ENCODE assay signal across 15 cellular contexts in the genomic region with DNA sequence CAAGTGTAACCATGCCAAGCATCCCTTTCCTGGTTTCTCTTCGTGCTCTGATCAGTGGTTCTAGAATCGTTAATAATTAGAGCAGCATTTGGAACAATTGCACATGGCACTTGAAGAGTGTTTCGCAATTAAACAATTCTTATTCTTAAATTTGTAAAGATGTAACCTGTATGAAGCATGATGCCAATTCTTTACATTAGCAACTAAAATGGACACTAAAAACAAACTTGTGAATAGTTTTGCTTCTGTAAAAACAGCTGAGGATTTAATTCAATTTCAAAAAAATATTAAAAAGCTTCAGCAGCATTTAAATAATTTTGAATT.
A peak's percentile ranks its signal among the peaks of the same experiment; 100 is the strongest.
DNase-seq lines count a peak whose midpoint lies in the region; ATAC-seq, FAIRE-seq and TF ChIP-seq lines count a peak whose summit lies in the region.
"Had no signal": no experiment of that assay in that cellular context is flagged by ENCODE, and none has a peak within 500 bp of the region (broad histone marks: within the 10 kb centered on the region; RNA-seq: fewer than 3 reads in every experiment).

No MANE protein-coding gene starts in this region.

- TF ChIP-seq CTCF in glutamatergic neuron (IDR thresholded peaks at IDR 0.05; ENCODE audit: partially characterized antibody, unreplicated experiment), result no peak

- TF ChIP-seq POLR2A in GM12891 (IDR thresholded peaks at IDR 0.05; ENCODE audit: low read depth, low read length), result no peak

- peaks cover 2% of the 10 kb centered on the region for H3K27me3 Mint-ChIP-seq in activated CD4-positive, alpha-beta memory T cell treated with anti-CD3 and anti-CD28 coated beads for 36 hours
- no peaks in the 10 kb centered on the region for H3K27me3 Mint-ChIP-seq in activated CD4-positive, alpha-beta memory T cell treated with anti-CD3 and anti-CD28 coated beads, Interleukin-2, amount 10 ng/mL, durations not matched to agents 7 days and 5 days
- H3K27me3 Mint-ChIP-seq in CD4-positive, CD25-positive, alpha-beta regulatory T cell, result no peaks in the 10 kb centered on the region
- H3K27me3 Mint-ChIP-seq in T-helper 17 cell (no peaks in the 10 kb centered on the region), glutamatergic neuron (ENCODE audit: unreplicated experiment) (peaks cover 5% of the 10 kb centered on the region)
- no peaks in the 10 kb centered on the region for H3K27me3 Mint-ChIP-seq in activated CD8-positive, alpha-beta memory T cell treated with anti-CD3 and anti-CD28 coated beads, Interleukin-2, amount 10 ng/mL, durations not matched to agents 7 days and 5 days

- H3K36me3 Mint-ChIP-seq in activated CD4-positive, alpha-beta memory T cell treated with anti-CD3 and anti-CD28 coated beads for 36 hours, result peaks cover 12% of the 10 kb centered on the region
- H3K36me3 Mint-ChIP-seq in activated CD4-positive, alpha-beta memory T cell treated with anti-CD3 and anti-CD28 coated beads, Interleukin-2, amount 10 ng/mL, durations not matched to agents 7 days and 5 days (ENCODE audit: low read depth), result peaks cover 21% of the 10 kb centered on the region
- peaks cover 22% of the 10 kb centered on the region for H3K36me3 Mint-ChIP-seq in CD4-positive, CD25-positive, alpha-beta regulatory T cell
- peaks cover 2% of the 10 kb centered on the region for H3K36me3 Mint-ChIP-seq in T-helper 17 cell (ENCODE audit: low read depth)
- no peaks in the 10 kb centered on the region for H3K36me3 Mint-ChIP-seq in glutamatergic neuron (ENCODE audit: unreplicated experiment)
- H3K36me3 Mint-ChIP-seq in activated CD8-positive, alpha-beta memory T cell treated with anti-CD3 and anti-CD28 coated beads, Interleukin-2, amount 10 ng/mL, durations not matched to agents 7 days and 5 days, result peaks cover 20% of the 10 kb centered on the region

- H3K4me3 ChIP-seq in CD4-positive, CD25-positive, alpha-beta regulatory T cell (ENCODE audit: low read depth, low read length), result peak overlapping the region; percentile 15
- H3K4me3 ChIP-seq: MG63, PC-9 had no signal

- peak overlapping the region; percentile 83 for H3K27ac ChIP-seq in CD4-positive, CD25-positive, alpha-beta regulatory T cell (ENCODE audit: insufficient read depth, low read length, poor library complexity, severe bottlenecking)
- H3K27ac ChIP-seq: PC-9, RWPE1 had no signal

- POLR2A ChIA-PET in activated CD4-positive, alpha-beta memory T cell treated with anti-CD3 and anti-CD28 coated beads for 36 hours (lab: Charles Lee), result interaction anchor here (2.0 to 6.4 kb wide), 2 partner anchors 18 to 62 kb away, joined by 4 to 34 read pairs; no protein-coding TSS in a partner anchor
- POLR2A ChIA-PET in activated CD4-positive, alpha-beta memory T cell treated with anti-CD3 and anti-CD28 coated beads, Interleukin-2, amount 10 ng/mL, durations not matched to agents 7 days and 5 days (lab: Charles Lee), result interaction anchor here (1.5 to 1.9 kb wide), 2 partner anchors 20 to 31 kb away, joined by 4 to 8 read pairs; no protein-coding TSS in a partner anchor

- FAIRE-seq in GM12891 (lab: Jason Lieb, UNC), result no peak
- FAIRE-seq: H1 had no signal

- CTCF ChIA-PET in activated CD4-positive, alpha-beta memory T cell treated with anti-CD3 and anti-CD28 coated beads for 36 hours (lab: Charles Lee), result interaction anchor here (1.0 to 2.2 kb wide), 8 partner anchors 15 to 203 kb away, joined by 3 to 11 read pairs (median 5); no protein-coding TSS in a partner anchor
- CTCF ChIA-PET in activated CD4-positive, alpha-beta memory T cell treated with anti-CD3 and anti-CD28 coated beads, Interleukin-2, amount 10 ng/mL, durations not matched to agents 7 days and 5 days (lab: Charles Lee), result interaction anchor here (1.0 to 2.2 kb wide), 8 partner anchors 10 to 60 kb away, joined by 3 to 9 read pairs (median 5); no protein-coding TSS in a partner anchor
- CTCF ChIA-PET in activated CD8-positive, alpha-beta memory T cell treated with anti-CD3 and anti-CD28 coated beads, Interleukin-2, amount 10 ng/mL, durations not matched to agents 7 days and 5 days (lab: Charles Lee), result interaction anchor here (0.6 to 2.2 kb wide), 7 partner anchors 11 to 61 kb away, joined by 3 to 5 read pairs (median 3); no protein-coding TSS in a partner anchor

- peaks cover 4% of the 10 kb centered on the region for H3K9me3 Mint-ChIP-seq in activated CD4-positive, alpha-beta memory T cell treated with anti-CD3 and anti-CD28 coated beads for 36 hours
- peaks cover 3% of the 10 kb centered on the region for H3K9me3 Mint-ChIP-seq in activated CD4-positive, alpha-beta memory T cell treated with anti-CD3 and anti-CD28 coated beads, Interleukin-2, amount 10 ng/mL, durations not matched to agents 7 days and 5 days
- peaks cover 0 to 5% (median 0%) of the 10 kb centered on the region in 7 donors for H3K9me3 Mint-ChIP-seq in CD4-positive, CD25-positive, alpha-beta regulatory T cell
- no peaks in the 10 kb centered on the region for H3K9me3 Mint-ChIP-seq in glutamatergic neuron (ENCODE audit: unreplicated experiment)
- H3K9me3 Mint-ChIP-seq in activated CD8-positive, alpha-beta memory T cell treated with anti-CD3 and anti-CD28 coated beads, Interleukin-2, amount 10 ng/mL, durations not matched to agents 7 days and 5 days (ENCODE audit: low read depth), result no peaks in the 10 kb centered on the region
- H3K9me3 Mint-ChIP-seq: CD8-positive, alpha-beta memory T cell had no signal

- peaks cover 5% of the 10 kb centered on the region for H3K36me3 ChIP-seq in CD4-positive, CD25-positive, alpha-beta regulatory T cell (ENCODE audit: control insufficient read depth, insufficient read depth, low read length)
- H3K36me3 ChIP-seq: MG63 had no signal

- H3K27me3 ChIP-seq in CD4-positive, CD25-positive, alpha-beta regulatory T cell (ENCODE audit: control insufficient read depth, insufficient read depth, low read length), result no peaks in the 10 kb centered on the region
- H3K27me3 ChIP-seq: MG63 had no signal

- H3K4me3 Mint-ChIP-seq in activated CD4-positive, alpha-beta memory T cell treated with anti-CD3 and anti-CD28 coated beads for 36 hours, result no peak overlapping the region
- no peak overlapping the region for H3K4me3 Mint-ChIP-seq in activated CD4-positive, alpha-beta memory T cell treated with anti-CD3 and anti-CD28 coated beads, Interleukin-2, amount 10 ng/mL, durations not matched to agents 7 days and 5 days
- H3K4me3 Mint-ChIP-seq in CD4-positive, CD25-positive, alpha-beta regulatory T cell, result peak overlapping the region in 1 of 4 donors; percentile 80
- no peak overlapping the region for H3K4me3 Mint-ChIP-seq in T-helper 17 cell
- no peak overlapping the region for H3K4me3 Mint-ChIP-seq in glutamatergic neuron (ENCODE audit: unreplicated experiment)
- H3K4me3 Mint-ChIP-seq in activated CD8-positive, alpha-beta memory T cell treated with anti-CD3 and anti-CD28 coated beads, Interleukin-2, amount 10 ng/mL, durations not matched to agents 7 days and 5 days, result no peak overlapping the region

- H3K9me3 ChIP-seq in CD4-positive, CD25-positive, alpha-beta regulatory T cell (ENCODE audit: control insufficient read depth in 2 of 2, low read length in 2 of 2), result no peaks in the 10 kb centered on the region
- no peaks in the 10 kb centered on the region for H3K9me3 ChIP-seq in T-helper 17 cell (ENCODE audit: control insufficient read depth, low read length, poor library complexity, severe bottlenecking)
- H3K9me3 ChIP-seq: MG63 had no signal

- DNase-seq in activated CD4-positive, alpha-beta memory T cell treated with anti-CD3 and anti-CD28 coated beads for 36 hours, result no peak
- DNase-seq in activated CD4-positive, alpha-beta memory T cell treated with anti-CD3 and anti-CD28 coated beads, Interleukin-2, amount 10 ng/mL, durations not matched to agents 7 days and 5 days, result no peak
- no peak for DNase-seq in CD4-positive, CD25-positive, alpha-beta regulatory T cell
- no peak for DNase-seq in T-helper 17 cell
- DNase-seq in glutamatergic neuron, result no peak
- DNase-seq in stimulated activated naive CD4-positive, alpha-beta T cell (lab: John Stamatoyannopoulos, UW), result no peak
- DNase-seq in GM12891 (ENCODE audit: insufficient read length, low spot score), result no peak
- DNase-seq in activated CD8-positive, alpha-beta memory T cell treated with anti-CD3 and anti-CD28 coated beads, Interleukin-2, amount 10 ng/mL, durations not matched to agents 7 days and 5 days, result no peak
- DNase-seq: CD8-positive, alpha-beta memory T cell; MG63; NCI-H1092; NCI-H2029 treated with DMSO at 0.1 percent for 48 hours had no signal

- no peak for ATAC-seq in CD4-positive, CD25-positive, alpha-beta regulatory T cell (ENCODE audit: low read depth in 2 of 2)
- ATAC-seq in T-helper 17 cell, result no peak
- no peak for ATAC-seq in activated CD8-positive, alpha-beta memory T cell treated with anti-CD3 and anti-CD28 coated beads, Interleukin-2, amount 10 ng/mL, durations not matched to agents 7 days and 5 days

- H3K27ac Mint-ChIP-seq in activated CD4-positive, alpha-beta memory T cell treated with anti-CD3 and anti-CD28 coated beads for 36 hours, result peak overlapping the region; percentile 86
- no peak overlapping the region for H3K27ac Mint-ChIP-seq in activated CD4-positive, alpha-beta memory T cell treated with anti-CD3 and anti-CD28 coated beads, Interleukin-2, amount 10 ng/mL, durations not matched to agents 7 days and 5 days
- H3K27ac Mint-ChIP-seq in CD4-positive, CD25-positive, alpha-beta regulatory T cell, result peak overlapping the region in 2 of 3 donors; percentile 89 to 96
- H3K27ac Mint-ChIP-seq in T-helper 17 cell (peak overlapping the region; percentile 89), glutamatergic neuron (ENCODE audit: unreplicated experiment) (peak overlapping the region; percentile 88)
- H3K27ac Mint-ChIP-seq in activated CD8-positive, alpha-beta memory T cell treated with anti-CD3 and anti-CD28 coated beads, Interleukin-2, amount 10 ng/mL, durations not matched to agents 7 days and 5 days, result no peak overlapping the region

- peaks cover 63% of the 10 kb centered on the region for H3K4me1 ChIP-seq in CD4-positive, CD25-positive, alpha-beta regulatory T cell (ENCODE audit: control insufficient read depth, insufficient read depth, low read length, poor library complexity, severe bottlenecking)

- peaks cover 73% of the 10 kb centered on the region for H3K4me1 Mint-ChIP-seq in activated CD4-positive, alpha-beta memory T cell treated with anti-CD3 and anti-CD28 coated beads for 36 hours (ENCODE audit: low read depth)
- peaks cover 54% of the 10 kb centered on the region for H3K4me1 Mint-ChIP-seq in activated CD4-positive, alpha-beta memory T cell treated with anti-CD3 and anti-CD28 coated beads, Interleukin-2, amount 10 ng/mL, durations not matched to agents 7 days and 5 days
- H3K4me1 Mint-ChIP-seq in CD4-positive, CD25-positive, alpha-beta regulatory T cell, result peaks cover 42 to 85% (median 64%) of the 10 kb centered on the region in 4 donors
- H3K4me1 Mint-ChIP-seq in T-helper 17 cell (peaks cover 53% of the 10 kb centered on the region), glutamatergic neuron (ENCODE audit: low read depth, unreplicated experiment) (peaks cover 13% of the 10 kb centered on the region)
- peaks cover 55% of the 10 kb centered on the region for H3K4me1 Mint-ChIP-seq in activated CD8-positive, alpha-beta memory T cell treated with anti-CD3 and anti-CD28 coated beads, Interleukin-2, amount 10 ng/mL, durations not matched to agents 7 days and 5 days

- intact Hi-C loops in activated CD4-positive, alpha-beta memory T cell treated with anti-CD3 and anti-CD28 coated beads for 36 hours (cut with micrococcal nuclease), result loop anchor here (5.0 kb wide), 1 partner anchor 131 kb away; no protein-coding TSS in a partner anchor

TF ChIP-seq in GM12891, 5 proteins besides CTCF, POLR2A, EP300 and RAD21 (continues in another document):
- TF ChIP-seq SPI1 (IDR thresholded peaks at IDR 0.05; ENCODE audit: low read depth, low read length), result no peak

Comparison
In these comparisons a context has a peak if more than half of its experiments do, and no peak if none do; other contexts are left out.
1. H3K27ac Mint-ChIP-seq: peak in activated CD4-positive, alpha-beta memory T cell treated with anti-CD3 and anti-CD28 coated beads for 36 hours (single experiment), CD4-positive, CD25-positive, alpha-beta regulatory T cell (2 of 3), T-helper 17 cell (single experiment) and glutamatergic neuron (single experiment); none in activated CD4-positive, alpha-beta memory T cell treated with anti-CD3 and anti-CD28 coated beads, Interleukin-2, amount 10 ng/mL, durations not matched to agents 7 days and 5 days (single experiment) and activated CD8-positive, alpha-beta memory T cell treated with anti-CD3 and anti-CD28 coated beads, Interleukin-2, amount 10 ng/mL, durations not matched to agents 7 days and 5 days (single experiment).